Comparison of ENCODE assay signal across 22 cellular contexts in genomic region chr12:75633789-75634188, GRCh38.
"Had no signal": no experiment of that assay in that cellular context is flagged by ENCODE, and none has a peak within 500 bp of the region (broad histone marks: within the 10 kb centered on the region; RNA-seq: fewer than 3 reads in every experiment).

No MANE protein-coding gene starts in this region.

- ATAC-seq: activated T-cell treated with anti-CD3 and anti-CD28 coated beads, Interleukin-2, amount 50 U/mL, for 4 hours; esophagus mucosa; sciatic nerve had no signal

- H3K27ac ChIP-seq: adrenal gland, breast epithelium, left ventricle myocardium inferior, thoracic aorta, VCaP had no signal

- H3K4me1 ChIP-seq: breast epithelium, left ventricle myocardium inferior had no signal

- H3K9me3 Mint-ChIP-seq: activated T-cell treated with anti-CD3 and anti-CD28 coated beads, Interleukin-2, amount 50 U/mL, for 4 hours; activated T-helper 2 cell treated with anti-CD3 and anti-CD28 coated beads, Interferon-gamma antibody, Interleukin-2, Interleukin-4, amounts not matched to agents 10 μg/mL and 5 μg/mL and 100 μg/mL, durations not matched to agents 14 hours and 24 hours and 36 hours; central memory CD8-positive, alpha-beta T cell; T-helper 2 cell treated with Interferon-gamma antibody and Interleukin-4, amounts not matched to agents 5 μg/mL and 100 μg/mL, for 36 hours; type B pancreatic cell had no signal

- H3K27me3 Mint-ChIP-seq: central memory CD8-positive, alpha-beta T cell; type B pancreatic cell had no signal

- H3K9me3 ChIP-seq: adrenal gland, breast epithelium, thoracic aorta had no signal

- H3K4me3 Mint-ChIP-seq: activated naive CD8-positive, alpha-beta T cell; activated T-cell treated with anti-CD3 and anti-CD28 coated beads, Interleukin-2, amount 50 U/mL, for 4 hours; central memory CD8-positive, alpha-beta T cell; T-helper 2 cell treated with Interferon-gamma antibody and Interleukin-4, amounts not matched to agents 5 μg/mL and 100 μg/mL, for 36 hours; type B pancreatic cell had no signal

- H3K27me3 ChIP-seq: adrenal gland, breast epithelium had no signal

- H3K27ac Mint-ChIP-seq: activated naive CD8-positive, alpha-beta T cell; T-helper 2 cell treated with Interferon-gamma antibody and Interleukin-4, amounts not matched to agents 5 μg/mL and 100 μg/mL, for 36 hours; type B pancreatic cell had no signal

- H3K4me3 ChIP-seq: adrenal gland, breast epithelium, left ventricle myocardium inferior, thoracic aorta had no signal

- H3K4me1 Mint-ChIP-seq: central memory CD8-positive, alpha-beta T cell had no signal

- H3K36me3 ChIP-seq: adrenal gland, breast epithelium, left ventricle myocardium inferior, thoracic aorta had no signal

- DNase-seq: activated CD4-positive, alpha-beta T cell treated with anti-CD3 and anti-CD28 coated beads for 1 hour; activated CD8-positive, alpha-beta memory T cell treated with anti-CD3 and anti-CD28 coated beads, Interleukin-2, amount 50 U/mL, for 48 hours; activated naive CD4-positive, alpha-beta T cell; activated T-cell treated with anti-CD3 and anti-CD28 coated beads, Interleukin-2, amount 50 U/mL, for 4 hours; adrenal gland; effector memory CD4-positive, alpha-beta T cell; foreskin melanocyte; left ventricle myocardium inferior; mammary epithelial cell; small intestine; stimulated activated CD4-positive, alpha-beta T cell treated with anti-CD3 and anti-CD28 coated beads, Interleukin-2, amount 100 ng/mL, for 48 hours; stimulated activated naive CD4-positive, alpha-beta T cell treated with Interleukin-2 at 50 U/mL for 16 hours had no signal

- H3K36me3 Mint-ChIP-seq: activated naive CD8-positive, alpha-beta T cell; type B pancreatic cell had no signal
